Comparison of ENCODE assay signal across 1 cellular context in genomic region chr6:166737231-166737630, GRCh38.
TF ChIP-seq lines count a peak whose summit lies in the region.

No MANE protein-coding gene starts in this region.

TF ChIP-seq in GM23338, 12 proteins besides CTCF, POLR2A, EP300 and RAD21 (continued from another document):
- TF ChIP-seq, protein P1, sequence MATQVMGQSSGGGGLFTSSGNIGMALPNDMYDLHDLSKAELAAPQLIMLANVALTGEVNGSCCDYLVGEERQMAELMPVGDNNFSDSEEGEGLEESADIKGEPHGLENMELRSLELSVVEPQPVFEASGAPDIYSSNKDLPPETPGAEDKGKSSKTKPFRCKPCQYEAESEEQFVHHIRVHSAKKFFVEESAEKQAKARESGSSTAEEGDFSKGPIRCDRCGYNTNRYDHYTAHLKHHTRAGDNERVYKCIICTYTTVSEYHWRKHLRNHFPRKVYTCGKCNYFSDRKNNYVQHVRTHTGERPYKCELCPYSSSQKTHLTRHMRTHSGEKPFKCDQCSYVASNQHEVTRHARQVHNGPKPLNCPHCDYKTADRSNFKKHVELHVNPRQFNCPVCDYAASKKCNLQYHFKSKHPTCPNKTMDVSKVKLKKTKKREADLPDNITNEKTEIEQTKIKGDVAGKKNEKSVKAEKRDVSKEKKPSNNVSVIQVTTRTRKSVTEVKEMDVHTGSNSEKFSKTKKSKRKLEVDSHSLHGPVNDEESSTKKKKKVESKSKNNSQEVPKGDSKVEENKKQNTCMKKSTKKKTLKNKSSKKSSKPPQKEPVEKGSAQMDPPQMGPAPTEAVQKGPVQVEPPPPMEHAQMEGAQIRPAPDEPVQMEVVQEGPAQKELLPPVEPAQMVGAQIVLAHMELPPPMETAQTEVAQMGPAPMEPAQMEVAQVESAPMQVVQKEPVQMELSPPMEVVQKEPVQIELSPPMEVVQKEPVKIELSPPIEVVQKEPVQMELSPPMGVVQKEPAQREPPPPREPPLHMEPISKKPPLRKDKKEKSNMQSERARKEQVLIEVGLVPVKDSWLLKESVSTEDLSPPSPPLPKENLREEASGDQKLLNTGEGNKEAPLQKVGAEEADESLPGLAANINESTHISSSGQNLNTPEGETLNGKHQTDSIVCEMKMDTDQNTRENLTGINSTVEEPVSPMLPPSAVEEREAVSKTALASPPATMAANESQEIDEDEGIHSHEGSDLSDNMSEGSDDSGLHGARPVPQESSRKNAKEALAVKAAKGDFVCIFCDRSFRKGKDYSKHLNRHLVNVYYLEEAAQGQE (IDR thresholded peaks at IDR 0.05; ENCODE audit: unreplicated experiment): no peak
- no peak for TF ChIP-seq ZNF462 (CRISPR knock-in tag; IDR thresholded peaks at IDR 0.05)
- TF ChIP-seq, protein P2, sequence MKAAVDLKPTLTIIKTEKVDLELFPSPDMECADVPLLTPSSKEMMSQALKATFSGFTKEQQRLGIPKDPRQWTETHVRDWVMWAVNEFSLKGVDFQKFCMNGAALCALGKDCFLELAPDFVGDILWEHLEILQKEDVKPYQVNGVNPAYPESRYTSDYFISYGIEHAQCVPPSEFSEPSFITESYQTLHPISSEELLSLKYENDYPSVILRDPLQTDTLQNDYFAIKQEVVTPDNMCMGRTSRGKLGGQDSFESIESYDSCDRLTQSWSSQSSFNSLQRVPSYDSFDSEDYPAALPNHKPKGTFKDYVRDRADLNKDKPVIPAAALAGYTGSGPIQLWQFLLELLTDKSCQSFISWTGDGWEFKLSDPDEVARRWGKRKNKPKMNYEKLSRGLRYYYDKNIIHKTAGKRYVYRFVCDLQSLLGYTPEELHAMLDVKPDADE (IDR thresholded peaks at IDR 0.05): no peak
TF ChIP-seq in GM23338: peak in this region for 0.
